Comparison of ENCODE assay signal across 8 cellular contexts in the genomic region with DNA sequence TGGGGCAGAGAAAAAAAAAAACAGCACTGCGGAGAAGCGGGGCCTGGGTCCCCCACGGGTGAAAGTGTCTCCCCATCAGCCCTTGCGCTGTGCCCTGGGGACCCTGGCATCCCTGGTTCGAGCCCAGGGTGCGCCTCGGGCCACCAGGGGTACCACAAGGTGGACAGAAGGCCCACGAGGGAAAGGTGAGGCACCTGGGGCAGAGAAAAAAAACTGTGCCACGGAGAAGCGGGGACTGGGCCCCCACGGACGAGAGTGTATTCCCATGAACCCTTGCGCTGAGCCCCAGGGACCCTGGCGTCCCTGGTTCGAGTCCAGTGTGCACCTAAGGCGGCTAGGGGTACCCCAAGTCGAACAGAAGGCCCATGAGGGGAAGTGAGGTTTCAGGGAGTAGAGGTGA.
DNase-seq lines count a peak whose midpoint lies in the region; FAIRE-seq and TF ChIP-seq lines count a peak whose summit lies in the region.
"Not testable (repeated sequence)": the region's sequence is repeated elsewhere in the genome, so short reads cannot be mapped to it uniquely, and the experiment has no call there.

No MANE protein-coding gene starts in this region.

- H3K4me1 ChIP-seq in Karpas-422 (ENCODE audit: low read length); right atrium auricular region; kidney (ENCODE audit: control insufficient read depth in 1 of 2, insufficient read depth in 1 of 2, low read depth in 1 of 2, low read length in 2 of 2); osteoblast (ENCODE audit: insufficient read depth, low read length); vagina: not testable (repeated sequence)

- not testable (repeated sequence) for H4K20me1 ChIP-seq in Karpas-422 (ENCODE audit: insufficient read depth, low read depth, low read length); osteoblast (ENCODE audit: insufficient read depth, low read length)

- H3K27ac Mint-ChIP-seq in type B pancreatic cell = not testable (repeated sequence)

- peak; percentile 29 for DNase-seq in Karpas-422
- DNase-seq in coronary artery (ENCODE audit: low spot score) = peak; percentile 41
- peak; percentile 21 for DNase-seq in right atrium auricular region (ENCODE audit: low spot score)
- peak; percentile 75 for DNase-seq in kidney
- peak; percentile 14 for DNase-seq in osteoblast (ENCODE audit: insufficient read length, low spot score, missing footprints)
- peak; percentile 81 for DNase-seq in posterior vena cava (ENCODE audit: low spot score)
- DNase-seq in type B pancreatic cell (ENCODE audit: extremely low spot score, unreplicated experiment) = peak; percentile 37
- DNase-seq in vagina (ENCODE audit: extremely low spot score in 2 of 2) = peak; percentile 56 to 90

- intact Hi-C loops in kidney (cut with DNase I); posterior vena cava (cut with DNase I); vagina (cut with DNase I): not testable (repeated sequence)

- TF ChIP-seq CTCF in coronary artery (IDR thresholded peaks at IDR 0.05); right atrium auricular region (IDR thresholded peaks at IDR 0.05); kidney (IDR thresholded peaks at IDR 0.05; ENCODE audit: borderline replicate concordance, extremely low read depth, insufficient read depth); osteoblast (IDR thresholded peaks at IDR 0.05; ENCODE audit: extremely low read depth, low read depth, low read length); type B pancreatic cell (conservative IDR thresholded peaks at IDR 0.05); vagina (IDR thresholded peaks at IDR 0.05): not testable (repeated sequence)

- not testable (repeated sequence) for H3K36me3 Mint-ChIP-seq in type B pancreatic cell

- H3K4me1 Mint-ChIP-seq in type B pancreatic cell (ENCODE audit: unreplicated experiment) = not testable (repeated sequence)

- H3K9me3 ChIP-seq in Karpas-422 (ENCODE audit: low read length); right atrium auricular region; kidney (ENCODE audit: control insufficient read depth in 1 of 2, low read length in 2 of 2); osteoblast (ENCODE audit: low read depth, low read length); vagina: not testable (repeated sequence)

- H3K36me3 ChIP-seq in Karpas-422 (ENCODE audit: insufficient read depth, low read length); right atrium auricular region; kidney (ENCODE audit: control insufficient read depth in 1 of 2, insufficient read depth in 2 of 2, low read length in 2 of 2); osteoblast (ENCODE audit: insufficient read depth, low read length); vagina: not testable (repeated sequence)

- H3K27ac ChIP-seq in Karpas-422 (ENCODE audit: low read length); coronary artery; right atrium auricular region; kidney (ENCODE audit: low read depth in 2 of 2, low read length in 2 of 2); osteoblast (ENCODE audit: low read depth, low read length); vagina: not testable (repeated sequence)

- H2AFZ ChIP-seq in Karpas-422 (ENCODE audit: low read length); osteoblast (ENCODE audit: low read length): not testable (repeated sequence)

- not testable (repeated sequence) for FAIRE-seq in kidney (lab: Jason Lieb, UNC)

- H3K79me2 ChIP-seq in Karpas-422 (ENCODE audit: low read length); osteoblast (ENCODE audit: insufficient read depth, low read length): not testable (repeated sequence)

- not testable (repeated sequence) for TF ChIP-seq POLR2A in vagina (IDR thresholded peaks at IDR 0.05)

- not testable (repeated sequence) for H3K9me3 Mint-ChIP-seq in type B pancreatic cell

- H3K9me2 ChIP-seq in Karpas-422 (replicated peaks; ENCODE audit: insufficient read depth, low read length) = not testable (repeated sequence)

- not testable (repeated sequence) for H3K27me3 ChIP-seq in Karpas-422 (ENCODE audit: low read length); right atrium auricular region; osteoblast (ENCODE audit: insufficient read depth, low read length); vagina

- H3K4me3 ChIP-seq in Karpas-422 (ENCODE audit: low read length); coronary artery; right atrium auricular region; kidney (ENCODE audit: low read length in 2 of 2); osteoblast (ENCODE audit: insufficient read depth, low read length); vagina: not testable (repeated sequence)

- not testable (repeated sequence) for H3K9ac ChIP-seq in Karpas-422 (ENCODE audit: low read length); kidney (ENCODE audit: low read length in 2 of 2)

- not testable (repeated sequence) for H3K4me3 Mint-ChIP-seq in type B pancreatic cell

- H3K4me2 ChIP-seq in Karpas-422 (ENCODE audit: low read depth, low read length, poor library complexity, severe bottlenecking); osteoblast (ENCODE audit: insufficient read depth, low read length): not testable (repeated sequence)

- H3K27me3 Mint-ChIP-seq in type B pancreatic cell = not testable (repeated sequence)

Comparison
In these comparisons a context has a peak if more than half of its experiments do, and no peak if none do; other contexts are left out.
1. DNase-seq: peak in every context shown above with its lines; median percentile 81 in posterior vena cava; 75 in kidney; 73 in vagina; 41 in coronary artery; 37 in type B pancreatic cell; 29 in Karpas-422; 21 in right atrium auricular region; 14 in osteoblast.